ENCODE assay signal across 15 cellular contexts in genomic region chr20:38050691-38051090, GRCh38. TPM values are rescaled to one million over a fixed set of nuclear protein-coding genes. Genes with fewer than 3 reads are reported as not detected.
DNase-seq lines count a peak whose midpoint lies in the region; ATAC-seq and TF ChIP-seq lines count a peak whose summit lies in the region.
"Had no signal": no experiment of that assay in that cellular context is flagged by ENCODE, and none has a peak within 500 bp of the region (broad histone marks: within the 10 kb centered on the region; RNA-seq: fewer than 3 reads in every experiment).

No MANE protein-coding gene starts in this region.

- H3K36me3 ChIP-seq in adipocyte (ENCODE audit: control insufficient read depth, insufficient read depth, low read length, severe bottlenecking) (peaks cover 41% of the 10 kb centered on the region), neuronal stem cell (replicated peaks in 1 of 2; ENCODE audit: control insufficient read depth in 2 of 2, insufficient read depth in 2 of 2, low read length in 2 of 2) (peaks cover 6 to 89% of the 10 kb centered on the region in 2 donors), left ventricle myocardium inferior (peaks cover 42% of the 10 kb centered on the region)
- H3K36me3 ChIP-seq: neural progenitor cell had no signal

- H3K27ac ChIP-seq in CD4-positive, alpha-beta T cell (ENCODE audit: low read depth, low read length) = no peak overlapping the region
- H3K27ac ChIP-seq in neuronal stem cell (replicated peaks; ENCODE audit: low read length) (no peak overlapping the region), left ventricle myocardium inferior (replicated peaks) (no peak overlapping the region)
- H3K27ac ChIP-seq: ascending aorta, neural progenitor cell had no signal

- no peak overlapping the region for H3K4me3 Mint-ChIP-seq in CD4-positive, alpha-beta T cell
- no peak overlapping the region for H3K4me3 Mint-ChIP-seq in HFFc6
- H3K4me3 Mint-ChIP-seq: CD14-positive monocyte, neural progenitor cell had no signal

- H3K79me1 ChIP-seq in neuronal stem cell (ENCODE audit: low read depth, low read length) = no peaks in the 10 kb centered on the region

- no CpG with 5 or more reads among the region's 1 CpG for WGBS in neuronal stem cell (ENCODE audit: extremely low coverage in 2 of 2, insufficient read length in 2 of 2, insufficient replicate concordance in 1 of 2), 2 donors

- H3K23ac ChIP-seq in neuronal stem cell (ENCODE audit: low read depth, low read length, poor library complexity) = no peak overlapping the region

- no peak for TF ChIP-seq CTCF in CD4-positive, alpha-beta T cell (IDR thresholded peaks at IDR 0.05)
- no peak for TF ChIP-seq CTCF in HFFc6 (IDR thresholded peaks at IDR 0.05)
- TF ChIP-seq CTCF in left ventricle myocardium inferior (IDR thresholded peaks at IDR 0.05; ENCODE audit: borderline replicate concordance) = no peak

- H3K4me1 Mint-ChIP-seq in CD4-positive, alpha-beta T cell (ENCODE audit: low read depth) = peaks cover 55% of the 10 kb centered on the region
- H3K4me1 Mint-ChIP-seq in HFFc6 (ENCODE audit: low read depth) = peaks cover 42% of the 10 kb centered on the region

- H3K27me3 ChIP-seq in CD4-positive, alpha-beta T cell (ENCODE audit: control insufficient read depth, insufficient read depth, low read length) = no peaks in the 10 kb centered on the region
- no peaks in the 10 kb centered on the region for H3K27me3 ChIP-seq in adipocyte (replicated peaks; ENCODE audit: control insufficient read depth, insufficient read depth, low read length)
- no peaks in the 10 kb centered on the region for H3K27me3 ChIP-seq in neuronal stem cell (ENCODE audit: control insufficient read depth in 3 of 3, insufficient read depth in 3 of 3, low read depth in 1 of 3, low read length in 3 of 3)
- no peaks in the 10 kb centered on the region for H3K27me3 ChIP-seq in left ventricle myocardium inferior (ENCODE audit: low read depth)
- H3K27me3 ChIP-seq: ascending aorta, neural progenitor cell had no signal

- H3K4me1 ChIP-seq in adipocyte (ENCODE audit: control insufficient read depth, insufficient read depth, low read length) = peaks cover 47% of the 10 kb centered on the region
- peaks cover 0 to 2% of the 10 kb centered on the region in 2 donors for H3K4me1 ChIP-seq in neuronal stem cell (ENCODE audit: control insufficient read depth in 2 of 2, insufficient read depth in 1 of 2, low read depth in 1 of 2, low read length in 2 of 2)
- H3K4me1 ChIP-seq in left ventricle myocardium inferior = peaks cover 94% of the 10 kb centered on the region
- H3K4me1 ChIP-seq: ascending aorta had no signal

- intact Hi-C loops in CD4-positive, alpha-beta T cell (cut with DNase I, micrococcal nuclease) = no loop called here
- intact Hi-C loops in left ventricle myocardium inferior (cut with micrococcal nuclease) = no loop called here

- H3K36me3 Mint-ChIP-seq in CD4-positive, alpha-beta T cell (ENCODE audit: low read depth) = peaks cover 87% of the 10 kb centered on the region
- H3K36me3 Mint-ChIP-seq in HFFc6 (ENCODE audit: low read depth) = peaks cover 14% of the 10 kb centered on the region

- peak overlapping the region; percentile 4 for H3K27ac Mint-ChIP-seq in CD4-positive, alpha-beta T cell
- H3K27ac Mint-ChIP-seq in HFFc6 = peak overlapping the region; percentile 70
- H3K27ac Mint-ChIP-seq: neural progenitor cell had no signal

- no peaks in the 10 kb centered on the region for H3K27me3 Mint-ChIP-seq in CD4-positive, alpha-beta T cell
- H3K27me3 Mint-ChIP-seq in HFFc6 (ENCODE audit: insufficient read depth) = no peaks in the 10 kb centered on the region

- POLR2A ChIA-PET in CD4-positive, alpha-beta T cell (lab: Charles Lee) = no interaction called here

- no peak overlapping the region for H3K18ac ChIP-seq in neuronal stem cell (ENCODE audit: low read length)

- no peak overlapping the region for H3K14ac ChIP-seq in neuronal stem cell (ENCODE audit: low read length)

- no peak for ATAC-seq in CD4-positive, alpha-beta T cell (ENCODE audit: poor library complexity)
- no peak for ATAC-seq in GM18873 (IDR thresholded peaks at IDR 0.05; ENCODE audit: low FRiP score, unreplicated experiment)
- ATAC-seq: Panc1 had no signal

- no peaks in the 10 kb centered on the region for H3K9me3 ChIP-seq in CD4-positive, alpha-beta T cell (ENCODE audit: control insufficient read depth, low read length)
- H3K9me3 ChIP-seq in adipocyte (ENCODE audit: control insufficient read depth, low read length) = no peaks in the 10 kb centered on the region
- H3K9me3 ChIP-seq in neuronal stem cell (replicated peaks in 1 of 2; ENCODE audit: control insufficient read depth in 2 of 2, insufficient read depth in 1 of 2, low read depth in 1 of 2, low read length in 2 of 2) = no peaks in the 10 kb centered on the region
- no peaks in the 10 kb centered on the region for H3K9me3 ChIP-seq in left ventricle myocardium inferior (replicated peaks)
- H3K9me3 ChIP-seq: ascending aorta had no signal

- CTCF ChIA-PET in CD4-positive, alpha-beta T cell (lab: Charles Lee) = interaction anchor here (1.2 to 2.8 kb wide), 2 partner anchors 9 to 23 kb away, joined by 3 to 8 read pairs; no protein-coding TSS in a partner anchor

- H2BK120ac ChIP-seq in neuronal stem cell (ENCODE audit: low read depth, low read length) = no peak overlapping the region

- no peak for DNase-seq in CD4-positive, alpha-beta T cell
- DNase-seq in HFFc6 (no peak), adipocyte (ENCODE audit: low read depth) (peak; percentile 42), kidney tubule cell (ENCODE audit: low spot score) (peak; percentile 13), neuronal stem cell (ENCODE audit: low spot score) (no peak), COR-L47 (lab: John Stamatoyannopoulos, UW) (no peak), left ventricle myocardium inferior (no peak)
- DNase-seq: head of caudate nucleus, MV-4-11, T-helper 2 cell had no signal

- H3K9ac ChIP-seq in adipocyte (ENCODE audit: low read length) (no peak overlapping the region), neuronal stem cell (ENCODE audit: low read depth, low read length, poor library complexity) (no peak overlapping the region)
- H3K9ac ChIP-seq: neural progenitor cell had no signal

- no peak overlapping the region for H2AFZ ChIP-seq in neuronal stem cell (ENCODE audit: low read length)
- H2AFZ ChIP-seq: neural progenitor cell had no signal

- no peak overlapping the region for H3K4me3 ChIP-seq in adipocyte (ENCODE audit: low read length)
- H3K4me3 ChIP-seq in neuronal stem cell (ENCODE audit: low read length in 2 of 2) = no peak overlapping the region
- H3K4me3 ChIP-seq in left ventricle myocardium inferior = no peak overlapping the region
- H3K4me3 ChIP-seq: ascending aorta, neural progenitor cell had no signal

- no peak overlapping the region for H2BK12ac ChIP-seq in neuronal stem cell (ENCODE audit: low read length)

- H3K4ac ChIP-seq in neuronal stem cell (ENCODE audit: low read length) = no peak overlapping the region

- H2AK5ac ChIP-seq in neuronal stem cell (ENCODE audit: low read depth, low read length) = no peak overlapping the region

- no peak overlapping the region for H2BK15ac ChIP-seq in neuronal stem cell (ENCODE audit: low read length)

- H4K91ac ChIP-seq in neuronal stem cell (ENCODE audit: low read depth, low read length, poor library complexity) = no peak overlapping the region

- H2BK5ac ChIP-seq in neuronal stem cell (ENCODE audit: low read length) = no peak overlapping the region

- H4K8ac ChIP-seq in neuronal stem cell (ENCODE audit: low read depth, low read length) = no peak overlapping the region

- no peaks in the 10 kb centered on the region for H3K9me3 Mint-ChIP-seq in CD4-positive, alpha-beta T cell
- H3K9me3 Mint-ChIP-seq in HFFc6 = no peaks in the 10 kb centered on the region
- H3K9me3 Mint-ChIP-seq: CD14-positive monocyte, neural progenitor cell had no signal

- H3K4me2 ChIP-seq in neuronal stem cell (ENCODE audit: insufficient read depth, low read length, poor library complexity, severe bottlenecking) = no peak overlapping the region
- H3K4me2 ChIP-seq: neural progenitor cell had no signal

RNA-seq across cellular contexts. Expression of gene RPRD1B, which starts 17.1 kb away (rescaled TPM):
- 10 to 100 TPM; 54.8 to 55.7 TPM for total RNA-seq in CD4-positive, alpha-beta T cell
- total RNA-seq in HFFc6 (2021; fragmentation: NEBNext Ultra II Directional; extraction: Animal tissue kit (Norgen Biotek cat#: 25700)) = 10 to 100 TPM; 15.9 to 20.2 (median 19.2) TPM
- polyA plus RNA-seq in neuronal stem cell (2013, experiment 1 of 2) = 28.1 TPM
- polyA plus RNA-seq in neuronal stem cell (2013, experiment 2 of 2) = 31.6 TPM
- 58.9 TPM for total RNA-seq in left ventricle myocardium inferior

RNA-seq across cellular contexts. Expression of gene TTI1, which starts 17.4 kb away (rescaled TPM):
- total RNA-seq in CD4-positive, alpha-beta T cell = 10 to 100 TPM; 10.6 to 11.4 TPM
- total RNA-seq in HFFc6 (2021; fragmentation: NEBNext Ultra II Directional; extraction: Animal tissue kit (Norgen Biotek cat#: 25700)) = 10 to 100 TPM; 11.8 to 17.9 (median 14.1) TPM
- polyA plus RNA-seq in neuronal stem cell (2013, experiment 1 of 2) = 24.0 TPM
- polyA plus RNA-seq in neuronal stem cell (2013, experiment 2 of 2) = 24.4 TPM
- 12.1 TPM for total RNA-seq in left ventricle myocardium inferior

Comparison
In these comparisons a context has a peak if more than half of its experiments do, and no peak if none do; other contexts are left out.
1. DNase-seq: peak in adipocyte (single experiment) and kidney tubule cell (single experiment); none in CD4-positive, alpha-beta T cell (0 of 10), HFFc6 (single experiment), neuronal stem cell (single experiment), COR-L47 (single experiment) and left ventricle myocardium inferior (single experiment).